ENCODE assay signal across 16 cellular contexts in the genomic region with DNA sequence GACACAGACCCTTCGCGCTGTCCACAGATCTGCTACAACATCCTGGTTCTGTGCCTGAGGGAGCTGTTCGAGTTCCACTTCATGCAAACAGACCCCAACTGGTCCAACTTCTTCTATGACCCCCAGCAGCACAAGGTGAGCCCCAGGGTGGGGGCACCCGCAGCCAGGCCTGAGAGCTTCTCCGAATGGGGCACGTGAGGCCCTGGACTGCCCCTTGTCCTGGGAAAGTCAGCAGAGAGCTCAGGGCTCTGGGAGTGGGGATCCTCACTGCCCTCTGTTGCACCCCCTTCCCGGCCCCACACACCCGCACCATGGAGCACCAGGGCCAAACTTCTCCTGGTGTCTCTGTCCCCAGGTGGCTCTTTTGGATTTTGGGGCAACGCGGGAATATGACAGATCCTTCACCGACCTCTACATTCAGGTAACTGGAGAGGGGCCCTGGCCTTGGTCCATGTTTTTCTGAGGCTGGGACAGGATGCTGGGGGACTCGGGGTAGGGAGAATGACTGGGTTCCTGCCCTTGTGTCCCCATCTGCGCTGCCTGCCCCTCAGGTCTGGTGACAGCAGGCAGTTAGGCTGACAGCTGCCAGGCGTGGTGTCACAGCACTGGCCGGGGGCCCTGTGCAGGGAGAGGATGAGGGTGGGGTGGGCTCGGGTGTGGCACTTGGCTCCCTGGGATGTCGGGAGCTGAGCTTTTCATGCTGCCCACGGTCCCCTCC. TPM values are rescaled to one million over a fixed set of nuclear protein-coding genes. Genes with fewer than 3 reads are reported as not detected.
DNase-seq lines count a peak whose midpoint lies in the region; ATAC-seq and TF ChIP-seq lines count a peak whose summit lies in the region.
"Had no signal": no experiment of that assay in that cellular context is flagged by ENCODE, and none has a peak within 500 bp of the region (broad histone marks: within the 10 kb centered on the region; RNA-seq: fewer than 3 reads in every experiment).

No MANE protein-coding gene starts in this region.

- ATAC-seq in heart left ventricle (peak; percentile 24 to 67 (median 36)), HG03521 (IDR thresholded peaks at IDR 0.05; ENCODE audit: unreplicated experiment) (no peak)
- ATAC-seq: activated CD4-positive, CD25-positive, alpha-beta regulatory T cell treated with anti-CD3 and anti-CD28 coated beads, Interleukin-2, amount 50 U/mL, for 24 hours had no signal

- DNase-seq in D341Med (ENCODE audit: low spot score) = peak; percentile 43
- peak; percentile 67 to 79 (median 74) for DNase-seq in heart left ventricle
- DNase-seq in posterior vena cava (ENCODE audit: low spot score) = peak; percentile 72
- DNase-seq in stimulated activated CD4-positive, alpha-beta T cell treated with anti-CD3 and anti-CD28 coated beads, Interleukin-1b, Interleukin-23, amount 100 ng/mL, for 48 hours = no peak
- DNase-seq in NCI-H1417 (lab: John Stamatoyannopoulos, UW) = no peak
- DNase-seq in Kasumi-1 (lab: John Stamatoyannopoulos, UW) = no peak
- DNase-seq: COR-L47; esophagus squamous epithelium; midbrain; NCI-H2029 treated with DMSO at 0.1 percent for 48 hours; NCI-H526 treated with DMSO at 0.1 percent for 48 hours; stimulated activated CD4-positive, alpha-beta T cell treated with anti-CD3 and anti-CD28 coated beads, Interleukin-4, amount 100 ng/mL, for 1 hour had no signal

- H3K27me3 ChIP-seq in heart left ventricle = no peaks in the 10 kb centered on the region
- H3K27me3 ChIP-seq: esophagus squamous epithelium, neural progenitor cell had no signal

- TF ChIP-seq CTCF in heart left ventricle (IDR thresholded peaks at IDR 0.05) = no peak

- peaks cover 0 to 71% (median 48%) of the 10 kb centered on the region in 9 donors for H3K36me3 ChIP-seq in heart left ventricle
- H3K36me3 ChIP-seq: neural progenitor cell had no signal

- intact Hi-C loops in heart left ventricle (cut with DNase I) = loop anchor here in 5 of 10 donors (2.0 to 5.0 kb wide), 5 partner anchors 42 to 72 kb away; a partner anchor contains a TSS
- intact Hi-C loops in posterior vena cava (cut with DNase I) = no loop called here

- TF ChIP-seq POLR2A in heart left ventricle (IDR thresholded peaks at IDR 0.05) = no peak

- H3K4me3 ChIP-seq in heart left ventricle = no peak overlapping the region
- H3K4me3 ChIP-seq: esophagus squamous epithelium, neural progenitor cell had no signal

- 50 to 62% (median 55%) methylated on average over 12 to 18 of the region's 18 CpGs for WGBS in heart left ventricle, 4 donors

- peak overlapping the region; percentile 16 for H3K27ac ChIP-seq in angular gyrus (ENCODE audit: low read depth, low read length)
- peak overlapping the region in 11 of 12 donors; percentile 60 to 96 (median 79) for H3K27ac ChIP-seq in heart left ventricle
- H3K27ac ChIP-seq: neural progenitor cell had no signal

- H3K9me3 ChIP-seq in heart left ventricle = no peaks in the 10 kb centered on the region
- H3K9me3 ChIP-seq: esophagus squamous epithelium had no signal

- H3K4me1 ChIP-seq in heart left ventricle = peaks cover 0 to 100% (median 50%) of the 10 kb centered on the region in 12 donors

RNA-seq across cellular contexts. Expression of a gene that starts 44.6 kb away (rescaled TPM):
- total RNA-seq in heart left ventricle (100 to 1,000 TPM; 141 to 915 (median 310) TPM), posterior vena cava (10 to 100 TPM; 15.4 to 21.1 TPM)
- polyA plus RNA-seq in heart left ventricle = 100 to 1,000 TPM; 193 to 243 TPM

Comparison
In these comparisons a context has a peak if more than half of its experiments do, and no peak if none do; other contexts are left out.
1. DNase-seq: peak in D341Med (single experiment), heart left ventricle (5 of 5) and posterior vena cava (single experiment); none in stimulated activated CD4-positive, alpha-beta T cell treated with anti-CD3 and anti-CD28 coated beads, Interleukin-1b, Interleukin-23, amount 100 ng/mL, for 48 hours (single experiment), NCI-H1417 (0 of 3) and Kasumi-1 (0 of 2).
2. RNA of a gene that starts 44.6 kb away (total RNA-seq): 141 to 915 TPM in heart left ventricle; 15.4 to 21.1 TPM in posterior vena cava; every median in the first group is over 4 times any median in the second.